ENCODE assay signal across 7 cellular contexts in the genomic region with DNA sequence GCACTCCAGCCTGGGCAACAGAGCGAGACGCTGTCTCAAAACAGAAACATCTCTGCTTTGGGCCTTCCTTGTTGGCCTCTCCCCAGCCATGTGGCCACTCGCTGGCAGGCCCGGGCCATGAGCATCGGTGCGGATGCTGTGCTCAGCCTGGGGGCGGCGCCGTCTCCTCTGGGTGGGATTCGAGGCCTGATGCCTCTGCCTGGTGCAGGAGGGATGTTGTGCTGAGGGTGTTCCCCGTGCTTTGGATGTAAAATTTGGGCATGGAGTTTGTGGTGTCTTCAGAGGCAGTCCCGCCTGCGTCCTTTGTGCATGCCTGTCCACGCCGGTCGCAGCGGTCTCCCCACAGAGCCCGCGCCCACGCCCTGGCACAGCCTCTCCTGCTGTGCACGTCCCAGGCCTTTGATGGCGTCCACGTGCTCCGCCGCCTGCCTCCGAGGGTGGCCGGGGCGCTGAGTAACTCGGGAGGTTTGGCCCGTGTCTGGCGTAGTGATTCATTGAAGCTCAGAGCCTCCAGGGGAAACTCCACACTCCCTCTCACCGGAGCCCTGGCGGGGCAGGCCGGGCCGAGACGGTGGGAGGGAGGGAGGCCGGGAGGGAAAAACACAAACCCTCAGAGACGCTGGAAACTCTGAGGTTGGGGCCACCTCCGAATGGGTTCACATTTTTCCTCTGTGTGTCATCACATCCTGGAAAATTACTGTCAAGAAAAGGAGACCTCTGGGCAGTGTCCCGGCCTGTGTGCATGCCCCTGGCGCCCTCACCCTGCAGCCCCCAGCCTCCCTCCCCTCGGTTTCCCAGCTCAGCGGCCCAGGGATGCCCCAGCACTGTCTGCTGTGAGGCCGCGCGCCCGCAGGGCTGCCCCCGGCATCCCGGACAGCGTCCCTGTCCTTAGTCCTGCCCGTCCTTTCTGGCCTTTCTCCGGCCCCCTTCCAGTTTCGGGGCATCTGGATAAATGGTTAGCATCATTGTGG. TPM values are rescaled to one million over a fixed set of nuclear protein-coding genes. Genes with fewer than 3 reads are reported as not detected.
A peak's percentile ranks its signal among the peaks of the same experiment; 100 is the strongest.
DNase-seq lines count a peak whose midpoint lies in the region; ATAC-seq and TF ChIP-seq lines count a peak whose summit lies in the region.
"Had no signal": no experiment of that assay in that cellular context is flagged by ENCODE, and none has a peak within 500 bp of the region (broad histone marks: within the 10 kb centered on the region; RNA-seq: fewer than 3 reads in every experiment).

No MANE protein-coding gene starts in this region.

- peak overlapping the region in 1 of 5 donors; percentile 28 for H3K27ac ChIP-seq in stomach

- TF ChIP-seq EP300 in stomach (IDR thresholded peaks at IDR 0.05) = no peak

- H3K36me3 ChIP-seq in stomach = peaks cover 0 to 5% (median 0%) of the 10 kb centered on the region in 4 donors

- 71 to 90% (median 77%) methylated on average over 34 to 53 of the region's 53 CpGs for WGBS in stomach, 5 donors

- no peaks in the 10 kb centered on the region for H3K27me3 ChIP-seq in stomach

- peaks cover 7 to 41% (median 28%) of the 10 kb centered on the region in 4 donors for H3K4me1 ChIP-seq in stomach

- TF ChIP-seq CTCF in fibroblast of mammary gland (conservative IDR thresholded peaks at IDR 0.05; ENCODE audit: control insufficient read depth, insufficient read depth, low read depth, low read length) (no peak), stomach (IDR thresholded peaks at IDR 0.05) (no peak)

- no peak for TF ChIP-seq POLR2A in stomach (IDR thresholded peaks at IDR 0.05)

- ATAC-seq in activated CD4-positive, CD25-positive, alpha-beta regulatory T cell treated with anti-CD3 and anti-CD28 coated beads, Interleukin-2, amount 50 U/mL, for 24 hours = peak; percentile 82

- no peaks in the 10 kb centered on the region for H3K9me3 ChIP-seq in stomach

- intact Hi-C loops in stomach (cut with DNase I; ENCODE audit: low total_unique reads) = no loop called here

- H3K4me3 ChIP-seq in fibroblast of mammary gland (ENCODE audit: control insufficient read depth, low read depth, low read length) = no peak overlapping the region
- no peak overlapping the region for H3K4me3 ChIP-seq in stomach

- DNase-seq in activated CD4-positive, CD25-positive, alpha-beta regulatory T cell treated with anti-CD3 and anti-CD28 coated beads, Interleukin-2, amount 50 U/mL, for 72 hours = no peak
- DNase-seq in fibroblast of mammary gland (ENCODE audit: low read depth) (peak; percentile 96), stomach (no peak), activated gamma-delta T cell (lab: John Stamatoyannopoulos, UW) (no peak)
- peak in 2 of 3 donors; percentile 15 to 24 for DNase-seq in stimulated activated CD4-positive, alpha-beta T cell treated with anti-CD3 and anti-CD28 coated beads, TNF-alpha, amount 100 ng/mL, for 48 hours (ENCODE audit: low read depth in 3 of 3)
- DNase-seq: NCI-H187 had no signal

RNA-seq across cellular contexts. Expression of a gene that starts 19.0 kb away (rescaled TPM):
- 100 to 1,000 TPM in 2 of 5 donors, 10 to 100 TPM in 3; 22.0 to 213 (median 53.1) TPM for total RNA-seq in stomach
- polyA plus RNA-seq in stomach = 100 to 1,000 TPM; 142 to 231 (median 215) TPM

RNA-seq across cellular contexts. Expression of a gene that starts 19.4 kb away (rescaled TPM):
- 100 to 1,000 TPM in 1 of 5 donors, 10 to 100 TPM in 3, 1 to 10 TPM in 1; 8.3 to 171 (median 42.9) TPM for total RNA-seq in stomach
- 10 to 100 TPM; 12.7 to 21.1 (median 20.9) TPM for polyA plus RNA-seq in stomach

RNA-seq across cellular contexts. Expression of a gene that starts 26.3 kb away (rescaled TPM):
- total RNA-seq in stomach = 100 to 1,000 TPM in 1 of 5 donors, 10 to 100 TPM in 4; 11.7 to 143 (median 34.8) TPM
- 10 to 100 TPM; 56.9 to 82.0 (median 60.8) TPM for polyA plus RNA-seq in stomach

RNA-seq across cellular contexts. Expression of a gene that starts 27.8 kb away (rescaled TPM):
- 10 to 100 TPM in 1 of 5 donors, 1 to 10 TPM in 3, not detected in 1; 1.2 to 11.6 (median 2.5) TPM for total RNA-seq in stomach
- polyA plus RNA-seq in stomach = 10 to 100 TPM; 13.1 to 24.8 (median 16.2) TPM

RNA-seq across cellular contexts. Expression of a gene that starts 33.8 kb away (rescaled TPM):
- 100 to 1,000 TPM in 2 of 5 donors, 10 to 100 TPM in 3; 11.1 to 461 (median 100.0) TPM for total RNA-seq in stomach
- polyA plus RNA-seq in stomach = 100 to 1,000 TPM; 352 to 403 (median 396) TPM

Comparison
In these comparisons a context has a peak if more than half of its experiments do, and no peak if none do; other contexts are left out.
1. DNase-seq: peak in fibroblast of mammary gland (single experiment) and stimulated activated CD4-positive, alpha-beta T cell treated with anti-CD3 and anti-CD28 coated beads, TNF-alpha, amount 100 ng/mL, for 48 hours (2 of 3); none in activated CD4-positive, CD25-positive, alpha-beta regulatory T cell treated with anti-CD3 and anti-CD28 coated beads, Interleukin-2, amount 50 U/mL, for 72 hours (single experiment), stomach (single experiment) and activated gamma-delta T cell (single experiment).